In genomic region chr10:85926986-85927385, GRCh38 we compare ENCODE assay signal across 18 cellular contexts.
A peak's percentile ranks its signal among the peaks of the same experiment; 100 is the strongest.
DNase-seq lines count a peak whose midpoint lies in the region; ATAC-seq and TF ChIP-seq lines count a peak whose summit lies in the region.
"Had no signal": no experiment of that assay in that cellular context is flagged by ENCODE, and none has a peak within 500 bp of the region (broad histone marks: within the 10 kb centered on the region; RNA-seq: fewer than 3 reads in every experiment).

No MANE protein-coding gene starts in this region.

- no peak overlapping the region for H3K27ac ChIP-seq in coronary artery
- H3K27ac ChIP-seq: body of pancreas, HL-60 had no signal

- peak; percentile 33 for DNase-seq in coronary artery (ENCODE audit: low spot score)
- DNase-seq in NCI-H2171 treated with DMSO at 0.1 percent for 48 hours (lab: John Stamatoyannopoulos, UW), result no peak
- no peak for DNase-seq in occipital lobe (lab: John Stamatoyannopoulos, UW)
- no peak for DNase-seq in Right ventricle myocardium superior
- DNase-seq in RKO (ENCODE audit: low spot score), result no peak
- DNase-seq: activated CD4-positive, alpha-beta T cell treated with anti-CD3 and anti-CD28 coated beads, Interleukin-2, amount 50 U/mL, for 4 hours; activated T-cell treated with anti-CD3 and anti-CD28 coated beads, Interleukin-2, amount 50 U/mL, for 1 hour; body of pancreas; dermis blood vessel endothelial cell; mesenchymal stem cell; NCI-H1092; NCI-H748 treated with DMSO at 0.1 percent for 48 hours; stimulated activated naive CD8-positive, alpha-beta T cell treated with anti-CD3 and anti-CD28 coated beads, Interleukin-15, amount 100 ng/mL, for 72 hours had no signal

- ATAC-seq in GM18511 (IDR thresholded peaks at IDR 0.05; ENCODE audit: unreplicated experiment) (peak; percentile 78), GM19452 (IDR thresholded peaks at IDR 0.05; ENCODE audit: unreplicated experiment) (peak; percentile 59), HG02852 (IDR thresholded peaks at IDR 0.05; ENCODE audit: unreplicated experiment) (peak; percentile 52), Right ventricle myocardium superior (ENCODE audit: poor library complexity) (no peak)
- ATAC-seq: body of pancreas; Panc1; stimulated activated naive CD8-positive, alpha-beta T cell treated with anti-CD3 and anti-CD28 coated beads, Interleukin-15, amount 100 ng/mL, for 72 hours had no signal

- no peak for TF ChIP-seq CTCF in coronary artery (IDR thresholded peaks at IDR 0.05)

- H3K4me3 ChIP-seq in coronary artery, result no peak overlapping the region
- H3K4me3 ChIP-seq: body of pancreas had no signal

- intact Hi-C loops in Right ventricle myocardium superior (cut with DNase I), result no loop called here
